In genomic region chr15:74696808-74697207, GRCh38 we compare ENCODE assay signal across 9 cellular contexts. TPM values are rescaled to one million over a fixed set of nuclear protein-coding genes. Genes with fewer than 3 reads are reported as not detected.
DNase-seq lines count a peak whose midpoint lies in the region; ATAC-seq lines count a peak whose summit lies in the region.
"Had no signal": no experiment of that assay in that cellular context is flagged by ENCODE, and none has a peak within 500 bp of the region (broad histone marks: within the 10 kb centered on the region; RNA-seq: fewer than 3 reads in every experiment).

No MANE protein-coding gene starts in this region.

- H3K4me1 ChIP-seq in muscle layer of colon (ENCODE audit: insufficient read depth, low read length) = peaks cover 17% of the 10 kb centered on the region

- no peaks in the 10 kb centered on the region for H3K27me3 ChIP-seq in muscle layer of colon (ENCODE audit: control insufficient read depth in 1 of 2, insufficient read depth in 2 of 2, low read length in 2 of 2)

- no peak for DNase-seq in stimulated activated naive CD8-positive, alpha-beta T cell treated with anti-CD3 and anti-CD28 coated beads, Interleukin-15, Interleukin-2, amounts not matched to agents 100 U/mL and 50 U/mL, for 24 hours
- DNase-seq in activated naive CD4-positive, alpha-beta T cell treated with anti-CD3 and anti-CD28 coated beads, Interleukin-2, amount 50 U/mL, for 72 hours (ENCODE audit: low spot score in 2 of 2) = no peak
- DNase-seq in NCI-H1048 (lab: John Stamatoyannopoulos, UW) = no peak
- no peak for DNase-seq in activated gamma-delta T cell treated with Interleukin-2 at 50 U/mL for 16 hours
- DNase-seq in stimulated activated CD4-positive, alpha-beta T cell treated with anti-CD3 and anti-CD28 coated beads, Interleukin-15, amount 100 ng/mL, for 24 hours = no peak
- DNase-seq in NCI-H2227 (lab: John Stamatoyannopoulos, UW; ENCODE audit: unreplicated experiment) = no peak
- DNase-seq: DMS 273 treated with DMSO at 0.1 percent for 48 hours had no signal

- H3K27me3 Mint-ChIP-seq in stimulated activated naive CD8-positive, alpha-beta T cell treated with anti-CD3 and anti-CD28 coated beads, Interleukin-15, Interleukin-2, amounts not matched to agents 100 ng/mL and 50 ng/mL, for 24 hours = peaks cover 4% of the 10 kb centered on the region

- H3K4me3 Mint-ChIP-seq in stimulated activated naive CD8-positive, alpha-beta T cell treated with anti-CD3 and anti-CD28 coated beads, Interleukin-15, Interleukin-2, amounts not matched to agents 100 ng/mL and 50 ng/mL, for 24 hours = peak overlapping the region; percentile 99

- H3K27ac Mint-ChIP-seq in stimulated activated naive CD8-positive, alpha-beta T cell treated with anti-CD3 and anti-CD28 coated beads, Interleukin-15, Interleukin-2, amounts not matched to agents 100 ng/mL and 50 ng/mL, for 24 hours = peak overlapping the region; percentile 99
- peak overlapping the region; percentile 92 to 100 for H3K27ac Mint-ChIP-seq in activated naive CD4-positive, alpha-beta T cell treated with anti-CD3 and anti-CD28 coated beads, Interleukin-2, amount 50 U/mL, for 72 hours

- H3K4me3 ChIP-seq in muscle layer of colon (ENCODE audit: low read depth in 1 of 2, low read length in 2 of 2) = peak overlapping the region; percentile 77 to 95

- H3K36me3 Mint-ChIP-seq in stimulated activated naive CD8-positive, alpha-beta T cell treated with anti-CD3 and anti-CD28 coated beads, Interleukin-15, Interleukin-2, amounts not matched to agents 100 ng/mL and 50 ng/mL, for 24 hours (ENCODE audit: low read depth) = peaks cover 11% of the 10 kb centered on the region
- peaks cover 8% of the 10 kb centered on the region in 2 donors for H3K36me3 Mint-ChIP-seq in activated naive CD4-positive, alpha-beta T cell treated with anti-CD3 and anti-CD28 coated beads, Interleukin-2, amount 50 U/mL, for 72 hours

- no peak overlapping the region for H3K9ac ChIP-seq in muscle layer of colon (ENCODE audit: low read length)

- no peaks in the 10 kb centered on the region for H3K9me3 Mint-ChIP-seq in stimulated activated naive CD8-positive, alpha-beta T cell treated with anti-CD3 and anti-CD28 coated beads, Interleukin-15, Interleukin-2, amounts not matched to agents 100 ng/mL and 50 ng/mL, for 24 hours
- H3K9me3 Mint-ChIP-seq in activated naive CD4-positive, alpha-beta T cell treated with anti-CD3 and anti-CD28 coated beads, Interleukin-2, amount 50 U/mL, for 72 hours = no peaks in the 10 kb centered on the region

- peaks cover 42% of the 10 kb centered on the region for H3K4me1 Mint-ChIP-seq in stimulated activated naive CD8-positive, alpha-beta T cell treated with anti-CD3 and anti-CD28 coated beads, Interleukin-15, Interleukin-2, amounts not matched to agents 100 ng/mL and 50 ng/mL, for 24 hours (ENCODE audit: low read depth)

- H3K36me3 ChIP-seq in muscle layer of colon (ENCODE audit: insufficient read depth, low read length) = no peaks in the 10 kb centered on the region

- no peaks in the 10 kb centered on the region for H3K9me3 ChIP-seq in muscle layer of colon (ENCODE audit: low read length)

- no peak for ATAC-seq in stimulated activated naive CD8-positive, alpha-beta T cell treated with anti-CD3 and anti-CD28 coated beads, Interleukin-15, Interleukin-2, amounts not matched to agents 100 U/mL and 50 U/mL, for 24 hours
- no peak for ATAC-seq in activated naive CD4-positive, alpha-beta T cell treated with anti-CD3 and anti-CD28 coated beads, Interleukin-2, amount 50 U/mL, for 72 hours

- no peak overlapping the region for H3K27ac ChIP-seq in muscle layer of colon (ENCODE audit: low read depth, low read length)

RNA-seq across cellular contexts. Expression of gene EDC3, which starts 1.0 kb away (rescaled TPM):
- total RNA-seq in activated naive CD4-positive, alpha-beta T cell treated with anti-CD3 and anti-CD28 coated beads, Interleukin-2, amount 50 U/mL, for 72 hours = 10 to 100 TPM; 48.6 to 56.4 TPM

RNA-seq across cellular contexts. Expression of gene CYP1A1, which starts 28.5 kb away (rescaled TPM):
- total RNA-seq in activated naive CD4-positive, alpha-beta T cell treated with anti-CD3 and anti-CD28 coated beads, Interleukin-2, amount 50 U/mL, for 72 hours = 10 to 100 TPM in 1 of 2 donors, 1 to 10 TPM in 1; 2.1 to 11.4 TPM

RNA-seq across cellular contexts. Expression of gene CYP1A2, which starts 51.8 kb away (rescaled TPM):
- total RNA-seq in activated naive CD4-positive, alpha-beta T cell treated with anti-CD3 and anti-CD28 coated beads, Interleukin-2, amount 50 U/mL, for 72 hours = not detected
